In genomic region chr5:87004101-87004500, GRCh38 we compare ENCODE assay signal across 13 cellular contexts.
"Had no signal": no experiment of that assay in that cellular context is flagged by ENCODE, and none has a peak within 500 bp of the region (broad histone marks: within the 10 kb centered on the region; RNA-seq: fewer than 3 reads in every experiment).

No MANE protein-coding gene starts in this region.

- H3K4me3 ChIP-seq: colonic mucosa, esophagus muscularis mucosa, thyroid gland, uterus had no signal

- ATAC-seq: activated CD4-positive, CD25-positive, alpha-beta regulatory T cell treated with anti-CD3 and anti-CD28 coated beads, Interleukin-2, amount 50 U/mL, for 24 hours; activated naive CD8-positive, alpha-beta T cell treated with anti-CD3 and anti-CD28 coated beads, Interleukin-2, amount 50 U/mL, for 24 hours; stimulated activated memory B cell treated with anti-CD40 and anti-IgM and Interleukin-4, amounts not matched to agents 10 μg/mL and 1 μg/mL and 100 μg/mL, for 72 hours had no signal

- DNase-seq: activated naive CD4-positive, alpha-beta T cell treated with anti-CD3 and anti-CD28 coated beads for 36 hours; activated naive CD8-positive, alpha-beta T cell treated with anti-CD3 and anti-CD28 coated beads, Interleukin-2, amount 50 U/mL, for 24 hours; aorta; caudate nucleus; colonic mucosa; foreskin fibroblast; nucleus accumbens; posterior cingulate gyrus; thyroid gland; uterus had no signal
